1 cellular context compared by ENCODE assay signal in genomic region chr17:35002876-35003551, GRCh38.
A peak's percentile ranks its signal among the peaks of the same experiment; 100 is the strongest.
TF ChIP-seq lines count a peak whose summit lies in the region.

No MANE protein-coding gene starts in this region.

TF ChIP-seq in K562, 482 proteins besides CTCF, POLR2A, EP300 and RAD21:
- TF ChIP-seq MBD2 (IDR thresholded peaks at IDR 0.05; ENCODE audit: borderline replicate concordance, low read depth): no peak
- TF ChIP-seq ZNF592 (IDR thresholded peaks at IDR 0.05): no peak
- 0 out of 2 replicates have a peak, but pooled peaks have one; percentile 12 for TF ChIP-seq POLR2G (IDR thresholded peaks at IDR 0.05; ENCODE audit: low read depth, low read length)
